ENCODE assay signal across 8 cellular contexts in the genomic region with DNA sequence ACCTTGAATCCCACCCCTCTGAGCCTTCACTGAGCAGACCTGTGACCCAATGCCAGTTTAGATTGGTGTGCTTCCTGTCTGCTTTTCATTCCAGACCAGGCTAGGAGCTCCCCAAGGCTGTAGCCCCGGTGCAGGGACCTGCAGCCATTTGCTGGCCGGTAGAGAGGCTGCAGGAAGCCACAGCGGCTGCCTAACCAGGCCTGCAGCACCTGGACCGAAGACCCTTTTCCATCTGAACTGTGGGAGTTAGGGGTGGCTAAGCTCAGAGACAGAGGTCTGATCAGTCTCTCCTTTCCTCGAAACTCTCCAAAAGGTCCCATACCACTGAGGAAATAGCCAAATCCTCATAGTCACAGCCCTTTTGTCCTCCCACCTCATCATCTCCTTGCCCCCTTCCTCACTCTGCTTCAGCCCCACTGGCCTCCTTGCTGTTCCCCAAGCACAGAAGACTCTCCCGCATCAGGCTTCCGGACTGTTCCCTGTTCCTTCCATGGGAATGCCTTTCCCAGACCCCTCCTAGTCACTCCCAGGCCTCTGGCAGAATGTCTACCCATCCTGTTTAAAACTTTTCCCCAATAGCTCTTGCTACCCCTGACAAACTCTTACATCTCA. TPM values are rescaled to one million over a fixed set of nuclear protein-coding genes. Genes with fewer than 3 reads are reported as not detected.
DNase-seq lines count a peak whose midpoint lies in the region; ATAC-seq, FAIRE-seq and TF ChIP-seq lines count a peak whose summit lies in the region.

No MANE protein-coding gene starts in this region.

- peaks cover 29% of the 10 kb centered on the region for H3K4me1 Mint-ChIP-seq in activated naive CD8-positive, alpha-beta T cell treated with anti-CD3 and anti-CD28 coated beads, Interleukin-2, amount 50 U/mL, for 24 hours
- H3K4me1 Mint-ChIP-seq in stimulated activated naive CD8-positive, alpha-beta T cell treated with anti-CD3 and anti-CD28 coated beads, Interleukin-15, amount 100 ng/mL, for 72 hours: peaks cover 37% of the 10 kb centered on the region

- TF ChIP-seq CTCF in HL-60 (IDR thresholded peaks at IDR 0.05; ENCODE audit: insufficient read depth, low read length): no peak
- TF ChIP-seq CTCF in kidney (IDR thresholded peaks at IDR 0.05; ENCODE audit: borderline replicate concordance, extremely low read depth, insufficient read depth): no peak

- H3K27ac ChIP-seq in HL-60 (replicated peaks) (no peak overlapping the region), kidney (ENCODE audit: low read depth in 2 of 2, low read length in 2 of 2) (no peak overlapping the region)

- peak overlapping the region; percentile 89 for H3K27ac Mint-ChIP-seq in activated naive CD8-positive, alpha-beta T cell treated with anti-CD3 and anti-CD28 coated beads, Interleukin-2, amount 50 U/mL, for 24 hours
- H3K27ac Mint-ChIP-seq in stimulated activated naive CD8-positive, alpha-beta T cell treated with anti-CD3 and anti-CD28 coated beads, Interleukin-15, amount 100 ng/mL, for 72 hours: peak overlapping the region; percentile 79 to 98

- H3K4me1 ChIP-seq in kidney (ENCODE audit: control insufficient read depth in 1 of 2, insufficient read depth in 1 of 2, low read depth in 1 of 2, low read length in 2 of 2): peaks cover 7 to 9% of the 10 kb centered on the region in 2 donors

- DNase-seq in HL-60 (ENCODE audit: low read depth in 1 of 2, low spot score in 1 of 2) (no peak), kidney (no peak), NOMO-1 treated with dmso at 0.1 percent for 144 hours (lab: John Stamatoyannopoulos, UW; ENCODE audit: unreplicated experiment) (no peak), Kasumi-1 (lab: John Stamatoyannopoulos, UW) (no peak)
- DNase-seq in activated naive CD8-positive, alpha-beta T cell treated with anti-CD3 and anti-CD28 coated beads, Interleukin-2, amount 50 U/mL, for 24 hours: no peak
- no peak for DNase-seq in stimulated activated naive CD8-positive, alpha-beta T cell treated with anti-CD3 and anti-CD28 coated beads, Interleukin-15, amount 100 ng/mL, for 72 hours

- no peak for FAIRE-seq in kidney (lab: Jason Lieb, UNC)

- intact Hi-C loops in kidney (cut with DNase I): no loop called here

- no peak for ATAC-seq in activated naive CD8-positive, alpha-beta T cell treated with anti-CD3 and anti-CD28 coated beads, Interleukin-2, amount 50 U/mL, for 24 hours
- ATAC-seq in stimulated activated naive CD8-positive, alpha-beta T cell treated with anti-CD3 and anti-CD28 coated beads, Interleukin-15, amount 100 ng/mL, for 72 hours: no peak
- ATAC-seq in GM19035 (IDR thresholded peaks at IDR 0.05; ENCODE audit: unreplicated experiment) (no peak), HG02981 (IDR thresholded peaks at IDR 0.05; ENCODE audit: unreplicated experiment) (no peak)

- no peaks in the 10 kb centered on the region for H3K27me3 ChIP-seq in HL-60 (ENCODE audit: insufficient read depth, poor library complexity, severe bottlenecking)

- no peaks in the 10 kb centered on the region for H3K27me3 Mint-ChIP-seq in activated naive CD8-positive, alpha-beta T cell treated with anti-CD3 and anti-CD28 coated beads, Interleukin-2, amount 50 U/mL, for 24 hours
- H3K27me3 Mint-ChIP-seq in stimulated activated naive CD8-positive, alpha-beta T cell treated with anti-CD3 and anti-CD28 coated beads, Interleukin-15, amount 100 ng/mL, for 72 hours: no peaks in the 10 kb centered on the region

- peaks cover 4 to 5% of the 10 kb centered on the region in 2 donors for H3K36me3 ChIP-seq in kidney (ENCODE audit: control insufficient read depth in 1 of 2, insufficient read depth in 2 of 2, low read length in 2 of 2)

- H3K9me3 ChIP-seq in kidney (ENCODE audit: control insufficient read depth in 1 of 2, low read length in 2 of 2): no peaks in the 10 kb centered on the region

- H3K9me3 Mint-ChIP-seq in activated naive CD8-positive, alpha-beta T cell treated with anti-CD3 and anti-CD28 coated beads, Interleukin-2, amount 50 U/mL, for 24 hours: no peaks in the 10 kb centered on the region
- H3K9me3 Mint-ChIP-seq in stimulated activated naive CD8-positive, alpha-beta T cell treated with anti-CD3 and anti-CD28 coated beads, Interleukin-15, amount 100 ng/mL, for 72 hours: no peaks in the 10 kb centered on the region

- peaks cover 20% of the 10 kb centered on the region for H3K36me3 Mint-ChIP-seq in activated naive CD8-positive, alpha-beta T cell treated with anti-CD3 and anti-CD28 coated beads, Interleukin-2, amount 50 U/mL, for 24 hours (ENCODE audit: low read depth)

- peak overlapping the region; percentile 90 for H3K4me3 Mint-ChIP-seq in activated naive CD8-positive, alpha-beta T cell treated with anti-CD3 and anti-CD28 coated beads, Interleukin-2, amount 50 U/mL, for 24 hours
- H3K4me3 Mint-ChIP-seq in stimulated activated naive CD8-positive, alpha-beta T cell treated with anti-CD3 and anti-CD28 coated beads, Interleukin-15, amount 100 ng/mL, for 72 hours: peak overlapping the region; percentile 87 to 92

- peak overlapping the region in 1 of 2 donors; percentile 13 for H3K9ac ChIP-seq in kidney (ENCODE audit: low read length in 2 of 2)

- H3K4me3 ChIP-seq in HL-60 (replicated peaks; ENCODE audit: insufficient read depth, low read length) (peak overlapping the region; percentile 61; the same call in 1 of the 2 replicates), kidney (ENCODE audit: low read length in 2 of 2) (peak overlapping the region; percentile 36 to 85)

RNA-seq across cellular contexts. Expression of gene TTC4, which starts 0.7 kb away (rescaled TPM):
- total RNA-seq in kidney: 18.0 TPM
- 21.5 TPM for polyA plus RNA-seq in kidney (ENCODE audit: insufficient read depth, low read depth, low replicate concordance)

RNA-seq across cellular contexts. Expression of gene PARS2, which starts 49.3 kb away (rescaled TPM):
- total RNA-seq in kidney: 7.1 TPM
- 7.2 TPM for polyA plus RNA-seq in kidney (ENCODE audit: insufficient read depth, low read depth, low replicate concordance)
